9 cellular contexts compared by ENCODE assay signal in genomic region chr19:35461788-35462187, GRCh38. TPM values are rescaled to one million over a fixed set of nuclear protein-coding genes. Genes with fewer than 3 reads are reported as not detected.
"Had no signal": no experiment of that assay in that cellular context is flagged by ENCODE, and none has a peak within 500 bp of the region (broad histone marks: within the 10 kb centered on the region; RNA-seq: fewer than 3 reads in every experiment).

No MANE protein-coding gene starts in this region.

RNA-seq across cellular contexts. Expression of gene FFAR2, which starts 13.7 kb away (rescaled TPM):
- total RNA-seq: activated CD4-positive, alpha-beta memory T cell treated with anti-CD3 and anti-CD28 coated beads, Interleukin-2, amount 10 ng/mL, durations not matched to agents 7 days and 5 days; activated CD8-positive, alpha-beta memory T cell treated with anti-CD3 and anti-CD28 coated beads, Interleukin-2, amount 10 ng/mL, durations not matched to agents 7 days and 5 days; activated naive CD8-positive, alpha-beta T cell treated with anti-CD3 and anti-CD28 coated beads, Interleukin-2, amount 10 ng/mL, durations not matched to agents 7 days and 5 days; ascending aorta; cardiac muscle cell; PC-9; T-cell had no signal
- polyA plus RNA-seq: cardiac muscle cell had no signal

RNA-seq across cellular contexts. Expression of gene KRTDAP, which starts 28.5 kb away (rescaled TPM):
- total RNA-seq: activated CD4-positive, alpha-beta memory T cell treated with anti-CD3 and anti-CD28 coated beads, Interleukin-2, amount 10 ng/mL, durations not matched to agents 7 days and 5 days; activated CD8-positive, alpha-beta memory T cell treated with anti-CD3 and anti-CD28 coated beads, Interleukin-2, amount 10 ng/mL, durations not matched to agents 7 days and 5 days; activated naive CD8-positive, alpha-beta T cell treated with anti-CD3 and anti-CD28 coated beads, Interleukin-2, amount 10 ng/mL, durations not matched to agents 7 days and 5 days; ascending aorta; cardiac muscle cell; PC-9; Right ventricle myocardium inferior; SK-MEL-5; T-cell had no signal

RNA-seq across cellular contexts. Expression of gene DMKN, which starts 51.7 kb away (rescaled TPM):
- total RNA-seq: activated CD4-positive, alpha-beta memory T cell treated with anti-CD3 and anti-CD28 coated beads, Interleukin-2, amount 10 ng/mL, durations not matched to agents 7 days and 5 days; activated CD8-positive, alpha-beta memory T cell treated with anti-CD3 and anti-CD28 coated beads, Interleukin-2, amount 10 ng/mL, durations not matched to agents 7 days and 5 days had no signal
